In genomic region chr20:33554914-33555420, GRCh38 we compare ENCODE assay signal across 8 cellular contexts.
A peak's percentile ranks its signal among the peaks of the same experiment; 100 is the strongest.
DNase-seq lines count a peak whose midpoint lies in the region; ATAC-seq and TF ChIP-seq lines count a peak whose summit lies in the region.

No MANE protein-coding gene starts in this region.

- H3K4me2 ChIP-seq in SU-DHL-6 (ENCODE audit: low read depth, low read length, poor library complexity, severe bottlenecking) (peak overlapping the region; percentile 94), neuronal stem cell (ENCODE audit: insufficient read depth, low read length, poor library complexity, severe bottlenecking) (no peak overlapping the region)

- no peak overlapping the region for H3K18ac ChIP-seq in neuronal stem cell (ENCODE audit: low read length)

- peak; percentile 44 for TF ChIP-seq POLR2A in GM15510 (IDR thresholded peaks at IDR 0.05; ENCODE audit: borderline replicate concordance, extremely low read depth, insufficient read length)

- CTCF ChIA-PET in AG04449 (lab: Yijun Ruan, JAX), result no interaction called here

- H2BK5ac ChIP-seq in neuronal stem cell (ENCODE audit: low read length), result no peak overlapping the region

- H3K79me1 ChIP-seq in neuronal stem cell (ENCODE audit: low read depth, low read length), result no peaks in the 10 kb centered on the region

- no peak overlapping the region for H4K8ac ChIP-seq in neuronal stem cell (ENCODE audit: low read depth, low read length)

- H3K9ac ChIP-seq in SU-DHL-6 (ENCODE audit: low read length) (peak overlapping the region; percentile 33), neuronal stem cell (ENCODE audit: low read depth, low read length, poor library complexity) (no peak overlapping the region)

- TF ChIP-seq CTCF in AG04449 (IDR thresholded peaks at IDR 0.05; ENCODE audit: insufficient read depth, low read length, missing control alignments), result no peak
- no peak for TF ChIP-seq CTCF in SU-DHL-6 (IDR thresholded peaks at IDR 0.05; ENCODE audit: insufficient read depth, low read length, poor library complexity, severe bottlenecking)

- ATAC-seq in HG02678 (IDR thresholded peaks at IDR 0.05; ENCODE audit: unreplicated experiment), result peak; percentile 96

- H3K9me3 ChIP-seq in SU-DHL-6 (ENCODE audit: insufficient read depth, low read length), result no peaks in the 10 kb centered on the region
- no peaks in the 10 kb centered on the region for H3K9me3 ChIP-seq in neuronal stem cell (replicated peaks in 1 of 2; ENCODE audit: control insufficient read depth in 2 of 2, insufficient read depth in 1 of 2, low read depth in 1 of 2, low read length in 2 of 2)

- H3K27me3 ChIP-seq in SU-DHL-6 (ENCODE audit: low read length), result no peaks in the 10 kb centered on the region
- no peaks in the 10 kb centered on the region for H3K27me3 ChIP-seq in neuronal stem cell (ENCODE audit: control insufficient read depth in 3 of 3, insufficient read depth in 3 of 3, low read depth in 1 of 3, low read length in 3 of 3)

- H4K91ac ChIP-seq in neuronal stem cell (ENCODE audit: low read depth, low read length, poor library complexity), result no peak overlapping the region

- H3K4ac ChIP-seq in neuronal stem cell (ENCODE audit: low read length), result no peak overlapping the region

- H3K4me3 ChIP-seq in AG04449 (ENCODE audit: low read depth, low read length), result no peak overlapping the region
- peak overlapping the region; percentile 32 for H3K4me3 ChIP-seq in SU-DHL-6 (ENCODE audit: insufficient read depth, low read length, poor library complexity, severe bottlenecking)
- no peak overlapping the region for H3K4me3 ChIP-seq in neuronal stem cell (ENCODE audit: low read length in 2 of 2)

- no peak overlapping the region for H2BK120ac ChIP-seq in neuronal stem cell (ENCODE audit: low read depth, low read length)

- no peak overlapping the region for H2BK15ac ChIP-seq in neuronal stem cell (ENCODE audit: low read length)

- WGBS in neuronal stem cell (ENCODE audit: extremely low coverage in 2 of 2, insufficient read length in 2 of 2, insufficient replicate concordance in 1 of 2), 2 donors, result no CpG with 5 or more reads among the region's 2 CpGs

- H3K36me3 ChIP-seq in SU-DHL-6 (ENCODE audit: low read length) (no peaks in the 10 kb centered on the region), neuronal stem cell (replicated peaks in 1 of 2; ENCODE audit: control insufficient read depth in 2 of 2, insufficient read depth in 2 of 2, low read length in 2 of 2) (peaks cover 0 to 15% of the 10 kb centered on the region in 2 donors)

- no peaks in the 10 kb centered on the region for H3K79me2 ChIP-seq in SU-DHL-6 (ENCODE audit: insufficient read depth, low read length)

- DNase-seq in AG04449 (ENCODE audit: low read depth, low spot score) (peak; percentile 92), NCI-H1048 (lab: John Stamatoyannopoulos, UW) (peak; percentile 84), dermis blood vessel endothelial cell (peak; percentile 94), middle frontal gyrus (ENCODE audit: extremely low spot score, low spot score) (peak; percentile 47), neuronal stem cell (ENCODE audit: low spot score) (no peak)

- H2AFZ ChIP-seq in SU-DHL-6 (ENCODE audit: low read depth, low read length, severe bottlenecking), result peak overlapping the region; percentile 33
- no peak overlapping the region for H2AFZ ChIP-seq in neuronal stem cell (ENCODE audit: low read length)

- H3K9me2 ChIP-seq in SU-DHL-6 (replicated peaks; ENCODE audit: insufficient read depth, low read length), result no peaks in the 10 kb centered on the region

- POLR2A ChIA-PET in AG04449 (lab: Yijun Ruan, JAX), result interaction anchor here (0.5 to 0.6 kb wide), 2 partner anchors 52 to 109 kb away, joined by 3 read pairs; no protein-coding TSS in a partner anchor

- peaks cover 3 to 4% of the 10 kb centered on the region in 2 donors for H3K4me1 ChIP-seq in neuronal stem cell (ENCODE audit: control insufficient read depth in 2 of 2, insufficient read depth in 1 of 2, low read depth in 1 of 2, low read length in 2 of 2)

- no peak overlapping the region for H3K14ac ChIP-seq in neuronal stem cell (ENCODE audit: low read length)

- H2AK5ac ChIP-seq in neuronal stem cell (ENCODE audit: low read depth, low read length), result no peak overlapping the region

- H2BK12ac ChIP-seq in neuronal stem cell (ENCODE audit: low read length), result no peak overlapping the region

- H3K27ac ChIP-seq in SU-DHL-6 (ENCODE audit: low read depth, low read length), result peak overlapping the region; percentile 85
- H3K27ac ChIP-seq in neuronal stem cell (replicated peaks; ENCODE audit: low read length), result no peak overlapping the region

- peaks cover 15% of the 10 kb centered on the region for H3F3A ChIP-seq in SU-DHL-6 (ENCODE audit: insufficient read depth)

- no peak overlapping the region for H3K23ac ChIP-seq in neuronal stem cell (ENCODE audit: low read depth, low read length, poor library complexity)

- no peaks in the 10 kb centered on the region for H4K20me1 ChIP-seq in SU-DHL-6 (ENCODE audit: low read depth, low read length)
